Comparison of ENCODE assay signal across 8 cellular contexts in genomic region chr11:16924462-16924825, GRCh38.
DNase-seq lines count a peak whose midpoint lies in the region; ATAC-seq and TF ChIP-seq lines count a peak whose summit lies in the region.

No MANE protein-coding gene starts in this region.

- peak; percentile 41 for ATAC-seq in GM18870 (IDR thresholded peaks at IDR 0.05; ENCODE audit: unreplicated experiment)
- ATAC-seq in HG02870 (IDR thresholded peaks at IDR 0.05; ENCODE audit: unreplicated experiment) = peak; percentile 42

- H2BK12ac ChIP-seq in trophoblast cell (ENCODE audit: low read length) = peak overlapping the region; percentile 16

- peak overlapping the region; percentile 76 for H3K4me3 ChIP-seq in trophoblast cell (ENCODE audit: low read depth, low read length)

- peaks cover 20% of the 10 kb centered on the region for H3K79me2 ChIP-seq in trophoblast cell (ENCODE audit: control insufficient read depth, insufficient read depth, low read length, poor library complexity)

- H3K27me3 ChIP-seq in trophoblast cell (ENCODE audit: insufficient read depth, low read length) = no peaks in the 10 kb centered on the region

- peak overlapping the region; percentile 95 for H4K91ac ChIP-seq in trophoblast cell (ENCODE audit: low read depth, low read length)

- H3K36me3 Mint-ChIP-seq in chondrocyte (ENCODE audit: low read depth) (no peaks in the 10 kb centered on the region), HFFc6 (ENCODE audit: low read depth) (no peaks in the 10 kb centered on the region)

- peak overlapping the region; percentile 70 for H2BK120ac ChIP-seq in trophoblast cell (ENCODE audit: insufficient read depth, low read length, poor library complexity)

- peak overlapping the region; percentile 77 for H3K9ac ChIP-seq in trophoblast cell (ENCODE audit: low read length)

- H3K4me1 ChIP-seq in trophoblast cell (ENCODE audit: control insufficient read depth in 1 of 2, insufficient read depth in 2 of 2, low read length in 2 of 2) = peaks cover 32 to 33% of the 10 kb centered on the region in 2 experiments

- H3K27ac Mint-ChIP-seq in chondrocyte (ENCODE audit: unreplicated experiment) (peak overlapping the region; percentile 45), HFFc6 (no peak overlapping the region)

- H3K4ac ChIP-seq in trophoblast cell (ENCODE audit: low read depth, low read length) = peak overlapping the region; percentile 80

- H3K27me3 Mint-ChIP-seq in chondrocyte (ENCODE audit: low read depth) (peaks cover 12% of the 10 kb centered on the region), HFFc6 (ENCODE audit: insufficient read depth) (peaks cover 31% of the 10 kb centered on the region)

- WGBS in trophoblast cell (ENCODE audit: extremely low coverage, insufficient coverage, insufficient read length) = no CpG with 5 or more reads among the region's 4 CpGs

- no peak for TF ChIP-seq CTCF in chondrocyte (IDR thresholded peaks at IDR 0.05)
- TF ChIP-seq CTCF in HFFc6 (IDR thresholded peaks at IDR 0.05) = no peak

- H3K4me3 Mint-ChIP-seq in chondrocyte (ENCODE audit: unreplicated experiment) = peak overlapping the region; percentile 80
- no peak overlapping the region for H3K4me3 Mint-ChIP-seq in HFFc6

- H3K4me1 Mint-ChIP-seq in chondrocyte (ENCODE audit: low read depth) = peaks cover 20% of the 10 kb centered on the region
- H3K4me1 Mint-ChIP-seq in HFFc6 (ENCODE audit: low read depth) = no peaks in the 10 kb centered on the region

- peak overlapping the region; percentile 67 for H3K4me2 ChIP-seq in trophoblast cell (ENCODE audit: low read length)

- DNase-seq in chondrocyte (ENCODE audit: low spot score) (no peak), trophoblast cell (no peak), HFFc6 (no peak), NCI-H2171 treated with DMSO at 0.1 percent for 48 hours (lab: John Stamatoyannopoulos, UW) (no peak)
- DNase-seq in stimulated activated CD4-positive, alpha-beta T cell treated with anti-CD3 and anti-CD28 coated beads, Interleukin-4, amount 100 ng/mL, for 24 hours = no peak
- no peak for DNase-seq in activated CD4-positive, CD25-positive, alpha-beta regulatory T cell treated with anti-CD3 and anti-CD28 coated beads, Interleukin-2, amount 50 U/mL, for 72 hours

- H3K9me3 Mint-ChIP-seq in chondrocyte (ENCODE audit: low read depth) (no peaks in the 10 kb centered on the region), HFFc6 (no peaks in the 10 kb centered on the region)

- no peak overlapping the region for H2AFZ ChIP-seq in trophoblast cell (ENCODE audit: insufficient read depth, low read length, poor library complexity)

- H3K36me3 ChIP-seq in trophoblast cell (ENCODE audit: control insufficient read depth in 1 of 2, insufficient read depth in 2 of 2, low read length in 2 of 2) = peaks cover 0 to 2% of the 10 kb centered on the region in 2 experiments

- peak overlapping the region; percentile 71 for H3K14ac ChIP-seq in trophoblast cell (ENCODE audit: low read length)

- peak overlapping the region; percentile 95 for H3K27ac ChIP-seq in trophoblast cell (ENCODE audit: low read depth, low read length)

- no peaks in the 10 kb centered on the region for H3K9me3 ChIP-seq in trophoblast cell (ENCODE audit: insufficient read depth, low read depth, low read length)

- peak overlapping the region; percentile 19 for H4K12ac ChIP-seq in trophoblast cell (ENCODE audit: low read depth, low read length)

- no peak overlapping the region for H3K23ac ChIP-seq in trophoblast cell (ENCODE audit: low read length)

- H3K18ac ChIP-seq in trophoblast cell (ENCODE audit: low read length) = peak overlapping the region; percentile 54

- peak overlapping the region; percentile 98 for H2BK5ac ChIP-seq in trophoblast cell (ENCODE audit: low read depth, low read length, poor library complexity)

- H3K79me1 ChIP-seq in trophoblast cell (ENCODE audit: low read length) = peaks cover 34% of the 10 kb centered on the region

- peak overlapping the region; percentile 95 for H2AK5ac ChIP-seq in trophoblast cell (ENCODE audit: low read length)

- peak overlapping the region; percentile 71 for H4K8ac ChIP-seq in trophoblast cell (ENCODE audit: low read depth, low read length)
